ENCODE assay signal across 8 cellular contexts in genomic region chr3:16378920-16379319, GRCh38.
DNase-seq lines count a peak whose midpoint lies in the region; ATAC-seq and TF ChIP-seq lines count a peak whose summit lies in the region.

No MANE protein-coding gene starts in this region.

- H3K27ac Mint-ChIP-seq in activated CD8-positive, alpha-beta T cell treated with anti-CD3 and anti-CD28 coated beads, Interleukin-2, amount 10 ng/mL, durations not matched to agents 7 days and 5 days, result peak overlapping the region; percentile 39
- H3K27ac Mint-ChIP-seq in WTC11, result no peak overlapping the region

- intact Hi-C loops in sigmoid colon (cut with DNase I), result no loop called here

- H3K4me3 Mint-ChIP-seq in activated CD8-positive, alpha-beta T cell treated with anti-CD3 and anti-CD28 coated beads, Interleukin-2, amount 10 ng/mL, durations not matched to agents 7 days and 5 days, result no peak overlapping the region
- H3K4me3 Mint-ChIP-seq in WTC11, result no peak overlapping the region

- no peak overlapping the region for H3K4me3 ChIP-seq in sigmoid colon

- H3K36me3 ChIP-seq in sigmoid colon, result no peaks in the 10 kb centered on the region

- peak; percentile 21 for DNase-seq in stimulated activated CD4-positive, alpha-beta T cell treated with anti-CD3 and anti-CD28 coated beads, Interleukin-1b, Interleukin-23, amount 100 ng/mL, for 48 hours
- no peak for DNase-seq in stimulated activated CD4-positive, alpha-beta T cell treated with anti-CD3 and anti-CD28 coated beads, Interleukin-2, amount 100 ng/mL, for 24 hours
- no peak for DNase-seq in activated CD8-positive, alpha-beta T cell treated with anti-CD3 and anti-CD28 coated beads, Interleukin-2, amount 10 ng/mL, durations not matched to agents 7 days and 5 days
- DNase-seq in stromal cell of bone marrow (ENCODE audit: low read depth), result peak; percentile 25
- DNase-seq in OCI-M1 (lab: John Stamatoyannopoulos, UW), result no peak
- no peak for DNase-seq in WTC11 (ENCODE audit: low spot score)
- DNase-seq in sigmoid colon, result no peak

- ATAC-seq in HG02885 (IDR thresholded peaks at IDR 0.05; ENCODE audit: poor library complexity, unreplicated experiment) (peak; percentile 63), WTC11 (no peak)
- peak; percentile 7 for ATAC-seq in activated CD8-positive, alpha-beta T cell treated with anti-CD3 and anti-CD28 coated beads, Interleukin-2, amount 10 ng/mL, durations not matched to agents 7 days and 5 days

- CTCF ChIA-PET in activated CD8-positive, alpha-beta T cell treated with anti-CD3 and anti-CD28 coated beads, Interleukin-2, amount 10 ng/mL, durations not matched to agents 7 days and 5 days (lab: Charles Lee), result interaction anchor here (0.7 to 1.0 kb wide), 3 partner anchors 74 to 134 kb away, joined by 3 read pairs; no protein-coding TSS in a partner anchor
- CTCF ChIA-PET in WTC11 (lab: Charles Lee), result interaction anchor here (2.1 kb wide), 1 partner anchor 12 kb away, joined by 5 read pairs; no protein-coding TSS in a partner anchor

- peaks cover 91% of the 10 kb centered on the region for H3K36me3 Mint-ChIP-seq in activated CD8-positive, alpha-beta T cell treated with anti-CD3 and anti-CD28 coated beads, Interleukin-2, amount 10 ng/mL, durations not matched to agents 7 days and 5 days (ENCODE audit: low read depth)
- peaks cover 8% of the 10 kb centered on the region for H3K36me3 Mint-ChIP-seq in WTC11

- TF ChIP-seq CTCF in WTC11 (IDR thresholded peaks at IDR 0.05), result no peak
- no peak for TF ChIP-seq CTCF in sigmoid colon (IDR thresholded peaks at IDR 0.05)

- TF ChIP-seq POLR2A in sigmoid colon (IDR thresholded peaks at IDR 0.05), result no peak

- no peaks in the 10 kb centered on the region for H3K27me3 Mint-ChIP-seq in activated CD8-positive, alpha-beta T cell treated with anti-CD3 and anti-CD28 coated beads, Interleukin-2, amount 10 ng/mL, durations not matched to agents 7 days and 5 days (ENCODE audit: low read depth)
- peaks cover 7% of the 10 kb centered on the region; the same call in 1 of the 2 replicates for H3K27me3 Mint-ChIP-seq in WTC11 (ENCODE audit: low read depth)

- no peaks in the 10 kb centered on the region for H3K9me3 ChIP-seq in sigmoid colon

- POLR2A ChIA-PET in activated CD8-positive, alpha-beta T cell treated with anti-CD3 and anti-CD28 coated beads, Interleukin-2, amount 10 ng/mL, durations not matched to agents 7 days and 5 days (lab: Charles Lee), result interaction anchor here (1.4 to 3.3 kb wide), 2 partner anchors 133 to 137 kb away, joined by 3 to 12 read pairs; no protein-coding TSS in a partner anchor
- POLR2A ChIA-PET in WTC11 (lab: Charles Lee), result no interaction called here

- peak overlapping the region in 1 of 4 donors; percentile 85 for H3K27ac ChIP-seq in sigmoid colon

- 54 to 62% methylated on average over 3 of the region's 3 CpGs for WGBS in sigmoid colon, 2 donors

- H3K4me1 Mint-ChIP-seq in activated CD8-positive, alpha-beta T cell treated with anti-CD3 and anti-CD28 coated beads, Interleukin-2, amount 10 ng/mL, durations not matched to agents 7 days and 5 days (ENCODE audit: low read depth), result peaks cover 80% of the 10 kb centered on the region
- H3K4me1 Mint-ChIP-seq in WTC11, result peaks cover 13% of the 10 kb centered on the region

- H3K4me1 ChIP-seq in sigmoid colon, result peaks cover 0 to under 1% (median 0%) of the 10 kb centered on the region in 4 donors

- TF ChIP-seq EP300 in sigmoid colon (IDR thresholded peaks at IDR 0.05), result no peak

- H3K9me3 Mint-ChIP-seq in activated CD8-positive, alpha-beta T cell treated with anti-CD3 and anti-CD28 coated beads, Interleukin-2, amount 10 ng/mL, durations not matched to agents 7 days and 5 days (ENCODE audit: insufficient read depth), result peaks cover 18% of the 10 kb centered on the region
- H3K9me3 Mint-ChIP-seq in WTC11, result peaks cover 11% of the 10 kb centered on the region

- no peaks in the 10 kb centered on the region for H3K27me3 ChIP-seq in sigmoid colon

TF ChIP-seq in WTC11, 78 proteins besides CTCF, POLR2A, EP300 and RAD21 (continues in another document):
- TF ChIP-seq EMX1 (CRISPR knock-in tag; IDR thresholded peaks at IDR 0.05), result no peak
- no peak for TF ChIP-seq JUN (CRISPR knock-in tag; IDR thresholded peaks at IDR 0.05)
- no peak for TF ChIP-seq NR1H2 (CRISPR knock-in tag; IDR thresholded peaks at IDR 0.05)
- TF ChIP-seq CREB1 (CRISPR knock-in tag; IDR thresholded peaks at IDR 0.05), result no peak
- TF ChIP-seq ZSCAN18 (CRISPR knock-in tag; IDR thresholded peaks at IDR 0.05), result no peak
- no peak for TF ChIP-seq CDX4 (CRISPR knock-in tag; IDR thresholded peaks at IDR 0.05; ENCODE audit: borderline replicate concordance)
- TF ChIP-seq RELA (CRISPR knock-in tag; IDR thresholded peaks at IDR 0.05; ENCODE audit: borderline replicate concordance), result no peak
- no peak for TF ChIP-seq ZBTB21 (CRISPR knock-in tag; IDR thresholded peaks at IDR 0.05; ENCODE audit: borderline replicate concordance)
- TF ChIP-seq PREB (CRISPR knock-in tag; IDR thresholded peaks at IDR 0.05; ENCODE audit: borderline replicate concordance), result no peak
- TF ChIP-seq GABPB1 (CRISPR knock-in tag; IDR thresholded peaks at IDR 0.05), result no peak
- no peak for TF ChIP-seq GRHL2 (CRISPR knock-in tag; IDR thresholded peaks at IDR 0.05; ENCODE audit: insufficient replicate concordance, severe bottlenecking)
- TF ChIP-seq, protein P1, sequence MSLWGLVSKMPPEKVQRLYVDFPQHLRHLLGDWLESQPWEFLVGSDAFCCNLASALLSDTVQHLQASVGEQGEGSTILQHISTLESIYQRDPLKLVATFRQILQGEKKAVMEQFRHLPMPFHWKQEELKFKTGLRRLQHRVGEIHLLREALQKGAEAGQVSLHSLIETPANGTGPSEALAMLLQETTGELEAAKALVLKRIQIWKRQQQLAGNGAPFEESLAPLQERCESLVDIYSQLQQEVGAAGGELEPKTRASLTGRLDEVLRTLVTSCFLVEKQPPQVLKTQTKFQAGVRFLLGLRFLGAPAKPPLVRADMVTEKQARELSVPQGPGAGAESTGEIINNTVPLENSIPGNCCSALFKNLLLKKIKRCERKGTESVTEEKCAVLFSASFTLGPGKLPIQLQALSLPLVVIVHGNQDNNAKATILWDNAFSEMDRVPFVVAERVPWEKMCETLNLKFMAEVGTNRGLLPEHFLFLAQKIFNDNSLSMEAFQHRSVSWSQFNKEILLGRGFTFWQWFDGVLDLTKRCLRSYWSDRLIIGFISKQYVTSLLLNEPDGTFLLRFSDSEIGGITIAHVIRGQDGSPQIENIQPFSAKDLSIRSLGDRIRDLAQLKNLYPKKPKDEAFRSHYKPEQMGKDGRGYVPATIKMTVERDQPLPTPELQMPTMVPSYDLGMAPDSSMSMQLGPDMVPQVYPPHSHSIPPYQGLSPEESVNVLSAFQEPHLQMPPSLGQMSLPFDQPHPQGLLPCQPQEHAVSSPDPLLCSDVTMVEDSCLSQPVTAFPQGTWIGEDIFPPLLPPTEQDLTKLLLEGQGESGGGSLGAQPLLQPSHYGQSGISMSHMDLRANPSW (CRISPR knock-in tag; conservative IDR thresholded peaks at IDR 0.05; ENCODE audit: low read depth), result no peak

Comparison
In these comparisons a context has a peak if more than half of its experiments do, and no peak if none do; other contexts are left out.
1. DNase-seq: peak in stimulated activated CD4-positive, alpha-beta T cell treated with anti-CD3 and anti-CD28 coated beads, Interleukin-1b, Interleukin-23, amount 100 ng/mL, for 48 hours (single experiment) and stromal cell of bone marrow (single experiment); none in stimulated activated CD4-positive, alpha-beta T cell treated with anti-CD3 and anti-CD28 coated beads, Interleukin-2, amount 100 ng/mL, for 24 hours (0 of 2), activated CD8-positive, alpha-beta T cell treated with anti-CD3 and anti-CD28 coated beads, Interleukin-2, amount 10 ng/mL, durations not matched to agents 7 days and 5 days (single experiment), OCI-M1 (single experiment), WTC11 (single experiment) and sigmoid colon (single experiment).